1 cellular context compared by ENCODE assay signal in the genomic region with DNA sequence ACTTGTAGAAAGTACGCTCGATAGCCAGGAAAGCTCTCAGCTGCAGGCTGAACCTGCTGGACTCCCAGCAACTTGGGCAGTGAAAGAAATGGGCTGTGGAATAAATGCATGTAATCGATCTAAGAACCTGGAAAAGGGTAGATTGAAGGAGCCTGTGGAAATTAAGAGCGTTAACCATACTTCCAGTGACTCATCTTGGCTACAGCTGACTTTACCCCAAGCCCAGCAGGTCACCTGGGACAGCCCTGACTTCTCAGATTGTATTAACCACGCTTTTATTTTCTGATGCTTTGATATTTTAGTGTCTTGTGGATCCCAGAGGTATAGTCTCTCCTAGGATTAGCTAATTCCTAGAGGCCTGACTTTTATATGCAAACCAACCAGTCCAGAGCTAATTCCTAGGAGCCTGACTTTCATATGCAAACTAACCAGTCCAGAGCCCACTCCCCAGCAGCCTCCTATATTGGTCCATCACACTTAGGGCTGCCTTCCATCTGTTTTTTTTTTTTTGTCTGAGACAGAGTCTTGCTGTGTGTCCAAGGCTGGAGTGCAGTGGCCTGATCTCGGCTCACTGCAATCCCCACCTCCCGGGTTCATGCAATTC.
TF ChIP-seq lines count a peak whose summit lies in the region.

No MANE protein-coding gene starts in this region.

TF ChIP-seq in WTC11, 78 proteins besides CTCF, POLR2A, EP300 and RAD21 (continued from another document):
- no peak for TF ChIP-seq ZNF416 (CRISPR knock-in tag; IDR thresholded peaks at IDR 0.05)
- TF ChIP-seq, protein P1, sequence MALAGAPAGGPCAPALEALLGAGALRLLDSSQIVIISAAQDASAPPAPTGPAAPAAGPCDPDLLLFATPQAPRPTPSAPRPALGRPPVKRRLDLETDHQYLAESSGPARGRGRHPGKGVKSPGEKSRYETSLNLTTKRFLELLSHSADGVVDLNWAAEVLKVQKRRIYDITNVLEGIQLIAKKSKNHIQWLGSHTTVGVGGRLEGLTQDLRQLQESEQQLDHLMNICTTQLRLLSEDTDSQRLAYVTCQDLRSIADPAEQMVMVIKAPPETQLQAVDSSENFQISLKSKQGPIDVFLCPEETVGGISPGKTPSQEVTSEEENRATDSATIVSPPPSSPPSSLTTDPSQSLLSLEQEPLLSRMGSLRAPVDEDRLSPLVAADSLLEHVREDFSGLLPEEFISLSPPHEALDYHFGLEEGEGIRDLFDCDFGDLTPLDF (CRISPR knock-in tag; IDR thresholded peaks at IDR 0.05), result no peak
- no peak for TF ChIP-seq GRHL2 (CRISPR knock-in tag; IDR thresholded peaks at IDR 0.05; ENCODE audit: insufficient replicate concordance, severe bottlenecking)
- TF ChIP-seq, protein P2, sequence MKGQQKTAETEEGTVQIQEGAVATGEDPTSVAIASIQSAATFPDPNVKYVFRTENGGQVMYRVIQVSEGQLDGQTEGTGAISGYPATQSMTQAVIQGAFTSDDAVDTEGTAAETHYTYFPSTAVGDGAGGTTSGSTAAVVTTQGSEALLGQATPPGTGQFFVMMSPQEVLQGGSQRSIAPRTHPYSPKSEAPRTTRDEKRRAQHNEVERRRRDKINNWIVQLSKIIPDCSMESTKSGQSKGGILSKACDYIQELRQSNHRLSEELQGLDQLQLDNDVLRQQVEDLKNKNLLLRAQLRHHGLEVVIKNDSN (CRISPR knock-in tag; IDR thresholded peaks at IDR 0.05), result no peak
- TF ChIP-seq, protein P3, sequence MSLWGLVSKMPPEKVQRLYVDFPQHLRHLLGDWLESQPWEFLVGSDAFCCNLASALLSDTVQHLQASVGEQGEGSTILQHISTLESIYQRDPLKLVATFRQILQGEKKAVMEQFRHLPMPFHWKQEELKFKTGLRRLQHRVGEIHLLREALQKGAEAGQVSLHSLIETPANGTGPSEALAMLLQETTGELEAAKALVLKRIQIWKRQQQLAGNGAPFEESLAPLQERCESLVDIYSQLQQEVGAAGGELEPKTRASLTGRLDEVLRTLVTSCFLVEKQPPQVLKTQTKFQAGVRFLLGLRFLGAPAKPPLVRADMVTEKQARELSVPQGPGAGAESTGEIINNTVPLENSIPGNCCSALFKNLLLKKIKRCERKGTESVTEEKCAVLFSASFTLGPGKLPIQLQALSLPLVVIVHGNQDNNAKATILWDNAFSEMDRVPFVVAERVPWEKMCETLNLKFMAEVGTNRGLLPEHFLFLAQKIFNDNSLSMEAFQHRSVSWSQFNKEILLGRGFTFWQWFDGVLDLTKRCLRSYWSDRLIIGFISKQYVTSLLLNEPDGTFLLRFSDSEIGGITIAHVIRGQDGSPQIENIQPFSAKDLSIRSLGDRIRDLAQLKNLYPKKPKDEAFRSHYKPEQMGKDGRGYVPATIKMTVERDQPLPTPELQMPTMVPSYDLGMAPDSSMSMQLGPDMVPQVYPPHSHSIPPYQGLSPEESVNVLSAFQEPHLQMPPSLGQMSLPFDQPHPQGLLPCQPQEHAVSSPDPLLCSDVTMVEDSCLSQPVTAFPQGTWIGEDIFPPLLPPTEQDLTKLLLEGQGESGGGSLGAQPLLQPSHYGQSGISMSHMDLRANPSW (CRISPR knock-in tag; conservative IDR thresholded peaks at IDR 0.05; ENCODE audit: low read depth), result no peak
